8 cellular contexts compared by ENCODE assay signal in genomic region chr11:449889-450808, GRCh38. TPM values are rescaled to one million over a fixed set of nuclear protein-coding genes. Genes with fewer than 3 reads are reported as not detected.
DNase-seq lines count a peak whose midpoint lies in the region; ATAC-seq lines count a peak whose summit lies in the region.

TSS of gene PTDSS2 (plus strand) at chr11:450279. CDS start at chr11:450456, 177 bp downstream.

- DNase-seq in Ammon's horn (ENCODE audit: low spot score), result peak; percentile 98
- peak; percentile 96 for DNase-seq in GM19238 (ENCODE audit: insufficient read length, low spot score)
- DNase-seq in NCI-H524 (lab: John Stamatoyannopoulos, UW), result peak; percentile 93
- peak; percentile 98 for DNase-seq in activated CD4-positive, alpha-beta T cell treated with anti-CD3 and anti-CD28 coated beads for 36 hours
- peak; percentile 97 for DNase-seq in left colon
- DNase-seq in stimulated activated CD4-positive, alpha-beta T cell treated with anti-CD3 and anti-CD28 coated beads, Interleukin-1b, Interleukin-23, amount 100 ng/mL, for 48 hours, result peak; percentile 95

- peak within 1 kb of the TSS; percentile 97 for H3K27ac Mint-ChIP-seq in activated CD4-positive, alpha-beta T cell treated with anti-CD3 and anti-CD28 coated beads for 36 hours

- H3K27me3 Mint-ChIP-seq in activated CD4-positive, alpha-beta T cell treated with anti-CD3 and anti-CD28 coated beads for 36 hours, result no peaks in the 10 kb centered on the region

- intact Hi-C loops in activated CD4-positive, alpha-beta T cell treated with anti-CD3 and anti-CD28 coated beads for 36 hours (cut with DNase I, micrococcal nuclease), result loop anchor here (1.0 to 5.0 kb wide), 8 partner anchors 43 to 245 kb away; partner anchors contain the start of genes BET1L (in 1 of the 2), DEAF1 (in 1 of the 2), IFITM2 (in 1 of the 2) and PHRF1 (in 1 of the 2)
- intact Hi-C loops in left colon (cut with DNase I, micrococcal nuclease), result no loop called here

- H3K4me1 Mint-ChIP-seq in activated CD4-positive, alpha-beta T cell treated with anti-CD3 and anti-CD28 coated beads for 36 hours, result peaks cover 16% of the 10 kb centered on the region

- peak within 1 kb of the TSS; percentile 95 for H3K4me3 Mint-ChIP-seq in activated CD4-positive, alpha-beta T cell treated with anti-CD3 and anti-CD28 coated beads for 36 hours

- H3K9me3 Mint-ChIP-seq in activated CD4-positive, alpha-beta T cell treated with anti-CD3 and anti-CD28 coated beads for 36 hours (ENCODE audit: low read depth), result no peaks in the 10 kb centered on the region

- peak within 1 kb of the TSS; percentile 84 for H3K27ac ChIP-seq in cingulate gyrus (ENCODE audit: low read depth, low read length)

- ATAC-seq in HG03442 (IDR thresholded peaks at IDR 0.05; ENCODE audit: unreplicated experiment) (peak; percentile 71), left colon (peak; percentile 67)
- peak; percentile 82 for ATAC-seq in activated CD4-positive, alpha-beta T cell treated with anti-CD3 and anti-CD28 coated beads for 36 hours

- H3K36me3 Mint-ChIP-seq in activated CD4-positive, alpha-beta T cell treated with anti-CD3 and anti-CD28 coated beads for 36 hours (ENCODE audit: low read depth), result peaks cover 8% of the 10 kb centered on the region

- POLR2A ChIA-PET in activated CD4-positive, alpha-beta T cell treated with anti-CD3 and anti-CD28 coated beads for 36 hours (lab: Charles Lee), result interaction anchor here (0.6 kb wide), 1 partner anchor 934 kb away, joined by 8 read pairs; no protein-coding TSS in a partner anchor

- CTCF ChIA-PET in activated CD4-positive, alpha-beta T cell treated with anti-CD3 and anti-CD28 coated beads for 36 hours (lab: Charles Lee), result interaction anchor here (0.6 to 2.1 kb wide), 10 partner anchors 10 to 244 kb away, joined by 3 to 10 read pairs (median 4); no protein-coding TSS in a partner anchor

RNA-seq across cellular contexts. Expression of gene PTDSS2, which starts in this region (rescaled TPM):
- 10 to 100 TPM; 14.8 to 18.8 TPM for total RNA-seq in activated CD4-positive, alpha-beta T cell treated with anti-CD3 and anti-CD28 coated beads for 36 hours
- total RNA-seq in left colon, result 10 to 100 TPM; 23.3 to 27.4 TPM

Comparison
In these comparisons a context has a peak if more than half of its experiments do, and no peak if none do; other contexts are left out.
1. Peak in every context shown above with its lines: DNase-seq, ATAC-seq and H3K27ac ChIP-seq.
2. intact Hi-C loops: an anchor here in activated CD4-positive, alpha-beta T cell treated with anti-CD3 and anti-CD28 coated beads for 36 hours (1.0 to 5.0 kb wide); none called in left colon.